ENCODE assay signal across 8 cellular contexts in the genomic region with DNA sequence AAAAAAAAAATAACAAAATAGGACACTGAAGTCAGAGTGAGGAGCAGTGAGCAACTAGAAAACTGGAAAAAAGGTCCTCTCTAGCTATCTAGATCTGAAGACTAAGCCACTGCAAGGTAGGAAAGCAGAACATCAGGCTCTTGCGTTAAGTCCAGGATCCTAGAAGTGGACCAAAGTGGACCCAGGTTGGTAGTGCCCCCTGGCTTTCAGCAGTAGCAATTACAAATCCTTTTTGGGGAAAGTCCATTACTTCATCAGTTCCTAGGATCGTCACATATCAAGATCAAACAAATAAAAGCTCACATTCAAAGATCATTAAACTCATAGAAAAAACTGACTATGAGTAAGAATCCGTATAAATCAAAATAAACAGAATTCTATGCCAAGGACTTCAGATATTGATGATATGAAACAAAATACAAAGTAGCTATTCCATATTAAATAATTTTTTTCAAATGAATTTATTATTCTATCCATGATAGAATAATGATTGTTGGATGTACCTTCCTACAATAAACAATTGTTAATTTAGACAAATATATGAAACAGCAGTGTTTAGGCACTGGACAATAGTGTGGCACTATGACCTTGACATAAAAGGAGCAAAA. TPM values are rescaled to one million over a fixed set of nuclear protein-coding genes. Genes with fewer than 3 reads are reported as not detected.
DNase-seq lines count a peak whose midpoint lies in the region; ATAC-seq and TF ChIP-seq lines count a peak whose summit lies in the region.

No MANE protein-coding gene starts in this region.

- no peak overlapping the region for H3K4me2 ChIP-seq in smooth muscle cell

- H2AFZ ChIP-seq in smooth muscle cell (ENCODE audit: low read depth), result no peak overlapping the region

- no peak overlapping the region for H3K27ac ChIP-seq in smooth muscle cell (ENCODE audit: low read depth)

- H3K9ac ChIP-seq in smooth muscle cell (ENCODE audit: low read depth), result no peak overlapping the region

- in situ Hi-C loops in T47D (cut with HindIII; ENCODE audit: low pct_unique_long_range_greater_than_20kb, low sequenced_read_pairs), result no loop called here

- H3K9me3 ChIP-seq in smooth muscle cell (replicated peaks; ENCODE audit: low read depth), result no peaks in the 10 kb centered on the region

- no peaks in the 10 kb centered on the region for H4K20me1 ChIP-seq in smooth muscle cell (ENCODE audit: low read depth)

- H3F3A ChIP-seq in smooth muscle cell (ENCODE audit: low read depth), result no peaks in the 10 kb centered on the region

- H3K4me3 ChIP-seq in smooth muscle cell, result no peak overlapping the region

- WGBS in smooth muscle cell (ENCODE audit: low lambda C conversion rate), result 12% methylated on average over 3 of the region's 3 CpGs

- DNase-seq in SIG-M5 treated with dmso at 0.1 percent for 504 hours (lab: John Stamatoyannopoulos, UW; ENCODE audit: unreplicated experiment), result peak; percentile 63
- DNase-seq in SIG-M5 (lab: John Stamatoyannopoulos, UW), result no peak
- DNase-seq in NOMO-1 treated with DMSO at 0.1 percent for 48 hours (lab: John Stamatoyannopoulos, UW; ENCODE audit: unreplicated experiment), result peak; percentile 73
- DNase-seq in T47D (ENCODE audit: low read depth in 1 of 2, low spot score in 1 of 2), result peak; percentile 18 to 73
- peak in 31 of 51 donors; percentile 0 to 52 (median 9) for DNase-seq in hypothalamus (lab: John Stamatoyannopoulos, UW)
- DNase-seq in smooth muscle cell (lab: John Stamatoyannopoulos, UW; ENCODE audit: unreplicated experiment), result no peak
- no peak for DNase-seq in effector CD8-positive, alpha-beta T cell (lab: John Stamatoyannopoulos, UW)

- peak; percentile 51 for ATAC-seq in HG02588 (IDR thresholded peaks at IDR 0.05; ENCODE audit: unreplicated experiment)

- H3K36me3 ChIP-seq in smooth muscle cell (ENCODE audit: low read depth), result no peaks in the 10 kb centered on the region

- peak; percentile 75 for TF ChIP-seq CTCF in smooth muscle cell (IDR thresholded peaks at IDR 0.05; ENCODE audit: borderline replicate concordance, insufficient read depth, poor library complexity, severe bottlenecking)

- no peaks in the 10 kb centered on the region for H3K4me1 ChIP-seq in smooth muscle cell (ENCODE audit: low read depth)

- no peaks in the 10 kb centered on the region for H3K27me3 ChIP-seq in smooth muscle cell (ENCODE audit: low read depth)

- H3K79me2 ChIP-seq in smooth muscle cell (ENCODE audit: low read depth), result no peaks in the 10 kb centered on the region

RNA-seq across cellular contexts. Expression of a gene that starts 6.5 kb away (rescaled TPM):
- total RNA-seq in smooth muscle cell, result 30.2 and 33.4 TPM in 2 replicates
- 3.6 and 6.6 TPM in 2 replicates for polyA plus RNA-seq in smooth muscle cell

Comparison
In these comparisons a context has a peak if more than half of its experiments do, and no peak if none do; other contexts are left out.
1. DNase-seq: peak in SIG-M5 treated with dmso at 0.1 percent for 504 hours (single experiment), NOMO-1 treated with DMSO at 0.1 percent for 48 hours (single experiment), T47D (2 of 2) and hypothalamus (31 of 51); none in SIG-M5 (single experiment), smooth muscle cell (single experiment) and effector CD8-positive, alpha-beta T cell (single experiment).